7 cellular contexts compared by ENCODE assay signal in the genomic region with DNA sequence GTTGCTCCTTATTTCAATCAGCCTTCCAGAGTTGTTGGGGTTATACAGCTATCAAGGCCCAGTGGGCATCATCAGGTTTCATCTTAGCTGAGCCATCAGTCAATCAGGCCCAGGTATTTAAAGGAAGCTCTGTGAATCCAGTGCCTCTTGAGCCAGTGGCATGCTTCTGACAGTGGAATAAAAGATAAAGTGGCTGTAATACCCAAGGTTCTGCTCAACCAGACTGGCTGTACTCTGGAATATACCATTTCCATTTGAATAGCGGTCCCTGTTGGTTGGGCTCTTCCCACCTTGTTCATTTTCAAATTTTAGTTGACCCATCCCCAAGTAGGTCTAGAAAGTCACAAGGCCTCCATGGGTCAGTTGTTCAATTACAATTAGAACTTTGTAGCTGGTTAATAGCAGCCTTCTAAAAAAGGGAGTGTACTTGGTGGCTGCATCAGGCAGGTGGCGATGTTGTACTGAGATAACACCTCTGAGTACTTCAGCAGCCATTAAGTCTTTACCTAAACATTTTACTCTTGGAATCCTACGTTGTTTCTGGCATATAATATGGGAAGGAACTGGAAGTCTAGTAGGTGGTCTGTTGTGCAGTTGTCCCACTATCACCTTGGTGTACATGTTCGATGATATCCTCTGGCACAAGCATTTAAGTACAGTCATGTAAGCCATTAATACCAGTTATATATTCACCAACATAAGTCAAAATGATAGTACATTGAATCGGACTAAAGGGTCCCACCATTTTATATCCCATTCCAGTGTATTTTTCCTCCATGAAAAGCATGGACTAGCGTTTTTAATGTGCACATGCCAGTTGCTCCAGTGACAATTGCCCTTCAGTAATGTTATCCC.
A peak's percentile ranks its signal among the peaks of the same experiment; 100 is the strongest.
DNase-seq lines count a peak whose midpoint lies in the region; ATAC-seq and TF ChIP-seq lines count a peak whose summit lies in the region.

No MANE protein-coding gene starts in this region.

- H3K27me3 Mint-ChIP-seq in immature natural killer cell (ENCODE audit: low read depth in 3 of 3): peaks cover 0 to 3% (median 0%) of the 10 kb centered on the region in 3 donors

- peak; percentile 73 for TF ChIP-seq CTCF in Panc1 (IDR thresholded peaks at IDR 0.05)

- POLR2A ChIA-PET in Panc1 (lab: Charles Lee): no interaction called here

- no peaks in the 10 kb centered on the region for H3K9me3 ChIP-seq in Panc1 (ENCODE audit: control insufficient read depth, insufficient read depth, low read depth, low read length)

- CTCF ChIA-PET in Panc1 (lab: Charles Lee): interaction anchor here (0.5 to 1.1 kb wide), 6 partner anchors 251 to 511 kb away, joined by 3 to 9 read pairs (median 5); no protein-coding TSS in a partner anchor

- TF ChIP-seq EP300 in Ishikawa (IDR thresholded peaks at IDR 0.05; ENCODE audit: borderline replicate concordance): no peak

- peak; percentile 74 for TF ChIP-seq RAD21 in Ishikawa (IDR thresholded peaks at IDR 0.05; ENCODE audit: low read depth)

- no peaks in the 10 kb centered on the region for H3K4me1 Mint-ChIP-seq in immature natural killer cell

- no peak overlapping the region for H3K4me3 Mint-ChIP-seq in immature natural killer cell

- BruUV-seq in Panc1 (replicated peaks; lab: Mats Ljungman, UMichigan): no TSS peak

- intact Hi-C loops in Panc1 (cut with micrococcal nuclease; ENCODE audit: unreplicated experiment): loop anchor here (5.0 kb wide), 1 partner anchor 436 kb away; no protein-coding TSS in a partner anchor

- H3K27ac Mint-ChIP-seq in immature natural killer cell: no peak overlapping the region

- ATAC-seq in Panc1 (peak; percentile 80), GM21515 (IDR thresholded peaks at IDR 0.05; ENCODE audit: unreplicated experiment) (no peak)

- H3K4me1 ChIP-seq in Panc1 (ENCODE audit: control insufficient read depth, insufficient read depth, low read length): no peaks in the 10 kb centered on the region

- no peak overlapping the region for H3K4me3 ChIP-seq in Panc1 (ENCODE audit: low read depth in 2 of 2, low read length in 2 of 2)

- no peak overlapping the region for H3K27ac ChIP-seq in Panc1 (ENCODE audit: low read length)

- H3K27me3 ChIP-seq in Panc1 (ENCODE audit: control insufficient read depth, insufficient read depth, low read length): no peaks in the 10 kb centered on the region

- H3K36me3 Mint-ChIP-seq in immature natural killer cell: peaks cover 5 to 12% (median 9%) of the 10 kb centered on the region in 3 donors

- no peaks in the 10 kb centered on the region for H3K36me3 ChIP-seq in Panc1 (ENCODE audit: control insufficient read depth, insufficient read depth, low read length)

- H3K9me3 Mint-ChIP-seq in immature natural killer cell: peaks cover 0 to 13% (median 6%) of the 10 kb centered on the region in 6 donors

- DNase-seq in GM04504 (ENCODE audit: low read depth) (peak; percentile 7), Panc1 (ENCODE audit: low read depth, low spot score) (peak; percentile 18), astrocyte of the hippocampus (ENCODE audit: low read depth, low spot score) (peak; percentile 65), immature natural killer cell (peak; percentile 19 to 34 (median 26))
- peak; percentile 7 to 12 for DNase-seq in stimulated activated CD4-positive, alpha-beta T cell treated with anti-CD3 and anti-CD28 coated beads, Interleukin-4, amount 100 ng/mL, for 48 hours (ENCODE audit: low read depth in 2 of 2)

- in situ Hi-C loops in Panc1 (cut with HindIII; ENCODE audit: low pct_unique_long_range_greater_than_20kb, low sequenced_read_pairs): no loop called here

TF ChIP-seq in Ishikawa, 13 proteins besides CTCF, POLR2A, EP300 and RAD21:
- no peak for TF ChIP-seq ZBTB7A (IDR thresholded peaks at IDR 0.05; ENCODE audit: low read depth)
- TF ChIP-seq, protein P1, sequence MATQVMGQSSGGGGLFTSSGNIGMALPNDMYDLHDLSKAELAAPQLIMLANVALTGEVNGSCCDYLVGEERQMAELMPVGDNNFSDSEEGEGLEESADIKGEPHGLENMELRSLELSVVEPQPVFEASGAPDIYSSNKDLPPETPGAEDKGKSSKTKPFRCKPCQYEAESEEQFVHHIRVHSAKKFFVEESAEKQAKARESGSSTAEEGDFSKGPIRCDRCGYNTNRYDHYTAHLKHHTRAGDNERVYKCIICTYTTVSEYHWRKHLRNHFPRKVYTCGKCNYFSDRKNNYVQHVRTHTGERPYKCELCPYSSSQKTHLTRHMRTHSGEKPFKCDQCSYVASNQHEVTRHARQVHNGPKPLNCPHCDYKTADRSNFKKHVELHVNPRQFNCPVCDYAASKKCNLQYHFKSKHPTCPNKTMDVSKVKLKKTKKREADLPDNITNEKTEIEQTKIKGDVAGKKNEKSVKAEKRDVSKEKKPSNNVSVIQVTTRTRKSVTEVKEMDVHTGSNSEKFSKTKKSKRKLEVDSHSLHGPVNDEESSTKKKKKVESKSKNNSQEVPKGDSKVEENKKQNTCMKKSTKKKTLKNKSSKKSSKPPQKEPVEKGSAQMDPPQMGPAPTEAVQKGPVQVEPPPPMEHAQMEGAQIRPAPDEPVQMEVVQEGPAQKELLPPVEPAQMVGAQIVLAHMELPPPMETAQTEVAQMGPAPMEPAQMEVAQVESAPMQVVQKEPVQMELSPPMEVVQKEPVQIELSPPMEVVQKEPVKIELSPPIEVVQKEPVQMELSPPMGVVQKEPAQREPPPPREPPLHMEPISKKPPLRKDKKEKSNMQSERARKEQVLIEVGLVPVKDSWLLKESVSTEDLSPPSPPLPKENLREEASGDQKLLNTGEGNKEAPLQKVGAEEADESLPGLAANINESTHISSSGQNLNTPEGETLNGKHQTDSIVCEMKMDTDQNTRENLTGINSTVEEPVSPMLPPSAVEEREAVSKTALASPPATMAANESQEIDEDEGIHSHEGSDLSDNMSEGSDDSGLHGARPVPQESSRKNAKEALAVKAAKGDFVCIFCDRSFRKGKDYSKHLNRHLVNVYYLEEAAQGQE (IDR thresholded peaks at IDR 0.05; ENCODE audit: low read depth): no peak
- TF ChIP-seq CREB1 (IDR thresholded peaks at IDR 0.05; ENCODE audit: low read depth): no peak
- TF ChIP-seq FOXM1 (IDR thresholded peaks at IDR 0.05; ENCODE audit: borderline replicate concordance, low read depth): no peak
- TF ChIP-seq USF1 (IDR thresholded peaks at IDR 0.05): no peak
- TF ChIP-seq NFIC (IDR thresholded peaks at IDR 0.05): no peak
- 0 out of 2 replicates have a peak, but pooled peaks have one; percentile 42 for TF ChIP-seq YY1 (IDR thresholded peaks at IDR 0.05; ENCODE audit: low read depth)
- TF ChIP-seq, protein P2, sequence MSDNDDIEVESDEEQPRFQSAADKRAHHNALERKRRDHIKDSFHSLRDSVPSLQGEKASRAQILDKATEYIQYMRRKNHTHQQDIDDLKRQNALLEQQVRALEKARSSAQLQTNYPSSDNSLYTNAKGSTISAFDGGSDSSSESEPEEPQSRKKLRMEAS (IDR thresholded peaks at IDR 0.05): no peak
- TF ChIP-seq TEAD4 (IDR thresholded peaks at IDR 0.05): no peak

Comparison
In these comparisons a context has a peak if more than half of its experiments do, and no peak if none do; other contexts are left out.
1. DNase-seq: peak in every context shown above with its lines; median percentile 65 in astrocyte of the hippocampus; 26 in immature natural killer cell; 18 in Panc1; 10 in stimulated activated CD4-positive, alpha-beta T cell treated with anti-CD3 and anti-CD28 coated beads, Interleukin-4, amount 100 ng/mL, for 48 hours; 7 in GM04504.